ENCODE assay signal across 1 cellular context in the genomic region with DNA sequence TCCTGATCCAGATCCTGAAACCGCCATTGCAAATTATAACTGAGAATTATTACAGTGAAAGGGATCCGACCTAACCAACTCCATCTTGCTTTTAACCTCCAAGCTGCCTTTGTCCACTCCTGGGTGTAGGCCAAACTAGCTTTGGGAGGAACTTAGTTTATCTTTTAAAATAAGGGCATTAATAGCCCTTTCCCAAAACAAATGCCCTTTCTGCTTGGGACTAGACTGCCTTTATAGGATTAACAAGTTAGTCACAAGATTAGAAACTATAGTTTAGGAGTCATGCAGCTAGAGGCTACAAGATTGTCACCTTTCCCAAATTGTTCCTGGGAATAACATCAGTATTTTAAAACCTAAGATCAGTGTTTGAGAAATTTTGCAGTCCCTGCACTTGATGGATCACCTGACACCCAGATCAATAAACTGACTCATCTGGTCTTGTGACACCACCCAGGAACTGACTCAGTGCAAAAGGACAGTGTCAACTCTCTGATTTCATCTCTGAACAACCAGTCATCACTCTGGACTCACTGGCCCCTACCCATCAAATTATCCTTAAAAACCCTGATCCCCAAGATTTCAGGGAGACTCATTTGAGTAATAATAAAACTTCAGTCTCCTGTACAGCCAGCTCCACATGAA.
TF ChIP-seq lines count a peak whose summit lies in the region.

No MANE protein-coding gene starts in this region.

TF ChIP-seq in K562, 482 proteins besides CTCF, POLR2A, EP300 and RAD21 (continued from another document):
- no peak for TF ChIP-seq RBBP5 (IDR thresholded peaks at IDR 0.05; ENCODE audit: borderline replicate concordance, insufficient read depth, low read length, poor library complexity, severe bottlenecking)
- TF ChIP-seq, protein P1, sequence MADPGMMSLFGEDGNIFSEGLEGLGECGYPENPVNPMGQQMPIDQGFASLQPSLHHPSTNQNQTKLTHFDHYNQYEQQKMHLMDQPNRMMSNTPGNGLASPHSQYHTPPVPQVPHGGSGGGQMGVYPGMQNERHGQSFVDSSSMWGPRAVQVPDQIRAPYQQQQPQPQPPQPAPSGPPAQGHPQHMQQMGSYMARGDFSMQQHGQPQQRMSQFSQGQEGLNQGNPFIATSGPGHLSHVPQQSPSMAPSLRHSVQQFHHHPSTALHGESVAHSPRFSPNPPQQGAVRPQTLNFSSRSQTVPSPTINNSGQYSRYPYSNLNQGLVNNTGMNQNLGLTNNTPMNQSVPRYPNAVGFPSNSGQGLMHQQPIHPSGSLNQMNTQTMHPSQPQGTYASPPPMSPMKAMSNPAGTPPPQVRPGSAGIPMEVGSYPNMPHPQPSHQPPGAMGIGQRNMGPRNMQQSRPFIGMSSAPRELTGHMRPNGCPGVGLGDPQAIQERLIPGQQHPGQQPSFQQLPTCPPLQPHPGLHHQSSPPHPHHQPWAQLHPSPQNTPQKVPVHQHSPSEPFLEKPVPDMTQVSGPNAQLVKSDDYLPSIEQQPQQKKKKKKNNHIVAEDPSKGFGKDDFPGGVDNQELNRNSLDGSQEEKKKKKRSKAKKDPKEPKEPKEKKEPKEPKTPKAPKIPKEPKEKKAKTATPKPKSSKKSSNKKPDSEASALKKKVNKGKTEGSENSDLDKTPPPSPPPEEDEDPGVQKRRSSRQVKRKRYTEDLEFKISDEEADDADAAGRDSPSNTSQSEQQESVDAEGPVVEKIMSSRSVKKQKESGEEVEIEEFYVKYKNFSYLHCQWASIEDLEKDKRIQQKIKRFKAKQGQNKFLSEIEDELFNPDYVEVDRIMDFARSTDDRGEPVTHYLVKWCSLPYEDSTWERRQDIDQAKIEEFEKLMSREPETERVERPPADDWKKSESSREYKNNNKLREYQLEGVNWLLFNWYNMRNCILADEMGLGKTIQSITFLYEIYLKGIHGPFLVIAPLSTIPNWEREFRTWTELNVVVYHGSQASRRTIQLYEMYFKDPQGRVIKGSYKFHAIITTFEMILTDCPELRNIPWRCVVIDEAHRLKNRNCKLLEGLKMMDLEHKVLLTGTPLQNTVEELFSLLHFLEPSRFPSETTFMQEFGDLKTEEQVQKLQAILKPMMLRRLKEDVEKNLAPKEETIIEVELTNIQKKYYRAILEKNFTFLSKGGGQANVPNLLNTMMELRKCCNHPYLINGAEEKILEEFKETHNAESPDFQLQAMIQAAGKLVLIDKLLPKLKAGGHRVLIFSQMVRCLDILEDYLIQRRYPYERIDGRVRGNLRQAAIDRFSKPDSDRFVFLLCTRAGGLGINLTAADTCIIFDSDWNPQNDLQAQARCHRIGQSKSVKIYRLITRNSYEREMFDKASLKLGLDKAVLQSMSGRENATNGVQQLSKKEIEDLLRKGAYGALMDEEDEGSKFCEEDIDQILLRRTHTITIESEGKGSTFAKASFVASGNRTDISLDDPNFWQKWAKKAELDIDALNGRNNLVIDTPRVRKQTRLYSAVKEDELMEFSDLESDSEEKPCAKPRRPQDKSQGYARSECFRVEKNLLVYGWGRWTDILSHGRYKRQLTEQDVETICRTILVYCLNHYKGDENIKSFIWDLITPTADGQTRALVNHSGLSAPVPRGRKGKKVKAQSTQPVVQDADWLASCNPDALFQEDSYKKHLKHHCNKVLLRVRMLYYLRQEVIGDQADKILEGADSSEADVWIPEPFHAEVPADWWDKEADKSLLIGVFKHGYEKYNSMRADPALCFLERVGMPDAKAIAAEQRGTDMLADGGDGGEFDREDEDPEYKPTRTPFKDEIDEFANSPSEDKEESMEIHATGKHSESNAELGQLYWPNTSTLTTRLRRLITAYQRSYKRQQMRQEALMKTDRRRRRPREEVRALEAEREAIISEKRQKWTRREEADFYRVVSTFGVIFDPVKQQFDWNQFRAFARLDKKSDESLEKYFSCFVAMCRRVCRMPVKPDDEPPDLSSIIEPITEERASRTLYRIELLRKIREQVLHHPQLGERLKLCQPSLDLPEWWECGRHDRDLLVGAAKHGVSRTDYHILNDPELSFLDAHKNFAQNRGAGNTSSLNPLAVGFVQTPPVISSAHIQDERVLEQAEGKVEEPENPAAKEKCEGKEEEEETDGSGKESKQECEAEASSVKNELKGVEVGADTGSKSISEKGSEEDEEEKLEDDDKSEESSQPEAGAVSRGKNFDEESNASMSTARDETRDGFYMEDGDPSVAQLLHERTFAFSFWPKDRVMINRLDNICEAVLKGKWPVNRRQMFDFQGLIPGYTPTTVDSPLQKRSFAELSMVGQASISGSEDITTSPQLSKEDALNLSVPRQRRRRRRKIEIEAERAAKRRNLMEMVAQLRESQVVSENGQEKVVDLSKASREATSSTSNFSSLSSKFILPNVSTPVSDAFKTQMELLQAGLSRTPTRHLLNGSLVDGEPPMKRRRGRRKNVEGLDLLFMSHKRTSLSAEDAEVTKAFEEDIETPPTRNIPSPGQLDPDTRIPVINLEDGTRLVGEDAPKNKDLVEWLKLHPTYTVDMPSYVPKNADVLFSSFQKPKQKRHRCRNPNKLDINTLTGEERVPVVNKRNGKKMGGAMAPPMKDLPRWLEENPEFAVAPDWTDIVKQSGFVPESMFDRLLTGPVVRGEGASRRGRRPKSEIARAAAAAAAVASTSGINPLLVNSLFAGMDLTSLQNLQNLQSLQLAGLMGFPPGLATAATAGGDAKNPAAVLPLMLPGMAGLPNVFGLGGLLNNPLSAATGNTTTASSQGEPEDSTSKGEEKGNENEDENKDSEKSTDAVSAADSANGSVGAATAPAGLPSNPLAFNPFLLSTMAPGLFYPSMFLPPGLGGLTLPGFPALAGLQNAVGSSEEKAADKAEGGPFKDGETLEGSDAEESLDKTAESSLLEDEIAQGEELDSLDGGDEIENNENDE (IDR thresholded peaks at IDR 0.05; ENCODE audit: low read depth, low read length): no peak
- TF ChIP-seq JUN (IDR thresholded peaks at IDR 0.05; ENCODE audit: borderline replicate concordance, low read depth, low read length): peak; percentile 71; the same call in 1 of the 2 replicates
- no peak for TF ChIP-seq JUN (CRISPR knock-in tag; IDR thresholded peaks at IDR 0.05; ENCODE audit: borderline replicate concordance)
- no peak for TF ChIP-seq SMARCA5 (IDR thresholded peaks at IDR 0.05)
- no peak for TF ChIP-seq ZNF212 (CRISPR knock-in tag; IDR thresholded peaks at IDR 0.05)
- no peak for TF ChIP-seq BCLAF1 (IDR thresholded peaks at IDR 0.05; ENCODE audit: borderline replicate concordance in 1 of 2, control insufficient read depth in 1 of 2, low read depth in 2 of 2, low read length in 1 of 2)
- no peak for TF ChIP-seq NUFIP1 (IDR thresholded peaks at IDR 0.05; ENCODE audit: partially characterized antibody)
- no peak for TF ChIP-seq GABPA (tag; conservative IDR thresholded peaks at IDR 0.05; ENCODE audit: low read depth)
- TF ChIP-seq CHD2 (IDR thresholded peaks at IDR 0.05; ENCODE audit: low read depth, low read length): no peak
- no peak for TF ChIP-seq U2AF1 (optimal IDR thresholded peaks at IDR 0.05; ENCODE audit: low read depth, low read length)
- no peak for TF ChIP-seq POLR2AphosphoS2 (IDR thresholded peaks at IDR 0.05; ENCODE audit: low read length)
- no peak for TF ChIP-seq KAT2B (IDR thresholded peaks at IDR 0.05; ENCODE audit: low read depth, low read length)
- no peak for TF ChIP-seq ZC3H4 (CRISPR knock-in tag; IDR thresholded peaks at IDR 0.05; ENCODE audit: borderline replicate concordance)
